In the genomic region with DNA sequence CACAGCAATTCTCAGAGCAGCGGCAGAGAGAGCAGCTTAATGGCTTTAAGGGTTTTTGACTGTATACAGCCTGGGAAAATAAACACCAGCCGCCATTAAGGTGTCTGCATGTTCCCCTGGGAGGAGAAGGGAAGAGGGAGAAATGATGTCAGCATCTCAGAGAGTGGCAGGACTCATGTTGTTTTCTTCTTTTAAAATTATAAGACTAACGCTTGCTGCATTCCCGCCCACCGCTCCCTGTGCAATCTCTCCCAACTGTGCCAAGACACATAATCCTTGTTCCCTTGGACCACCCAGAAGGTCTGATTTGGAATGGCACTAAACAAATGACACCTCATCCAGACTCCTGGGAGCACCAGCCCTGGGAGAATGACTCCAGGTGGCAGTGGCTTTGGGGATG, we compare ENCODE assay signal across 29 cellular contexts. TPM values are rescaled to one million over a fixed set of nuclear protein-coding genes. Genes with fewer than 3 reads are reported as not detected.
A peak's percentile ranks its signal among the peaks of the same experiment; 100 is the strongest.
DNase-seq lines count a peak whose midpoint lies in the region; ATAC-seq and TF ChIP-seq lines count a peak whose summit lies in the region.
"Had no signal": no experiment of that assay in that cellular context is flagged by ENCODE, and none has a peak within 500 bp of the region (broad histone marks: within the 10 kb centered on the region; RNA-seq: fewer than 3 reads in every experiment).

No MANE protein-coding gene starts in this region.

- H3K36me3 ChIP-seq in aorta (ENCODE audit: control insufficient read depth in 1 of 2, insufficient read depth in 2 of 2, low read length in 1 of 2) (no peaks in the 10 kb centered on the region), stomach (no peaks in the 10 kb centered on the region)
- H3K36me3 ChIP-seq: heart right ventricle had no signal

- WGBS in right cardiac atrium: 52% methylated on average over 5 of the region's 5 CpGs
- WGBS in aorta, 2 donors: 7 to 14% methylated on average over 5 of the region's 5 CpGs
- 70 to 80% (median 76%) methylated on average over 5 of the region's 5 CpGs for WGBS in stomach, 5 donors

- no peaks in the 10 kb centered on the region for H3K36me3 Mint-ChIP-seq in mesothelial cell of epicardium
- H3K36me3 Mint-ChIP-seq: activated naive CD8-positive, alpha-beta T cell treated with anti-CD3 and anti-CD28 coated beads, Interleukin-2, amount 10 ng/mL, durations not matched to agents 7 days and 5 days; CD8-positive, alpha-beta memory T cell; T-cell had no signal

- H3K27me3 ChIP-seq in right cardiac atrium (ENCODE audit: control insufficient read depth, insufficient read depth) (no peaks in the 10 kb centered on the region), aorta (ENCODE audit: control insufficient read depth in 1 of 2, insufficient read depth in 2 of 2, low read length in 1 of 2) (peaks cover 0 to 2% of the 10 kb centered on the region in 2 donors), stomach (no peaks in the 10 kb centered on the region)
- H3K27me3 ChIP-seq: heart right ventricle had no signal

- no peaks in the 10 kb centered on the region for H3K9me3 ChIP-seq in right cardiac atrium (ENCODE audit: control insufficient read depth, low read length)
- H3K9me3 ChIP-seq in aorta (ENCODE audit: control insufficient read depth, low read length): no peaks in the 10 kb centered on the region
- no peaks in the 10 kb centered on the region for H3K9me3 ChIP-seq in stomach
- H3K9me3 ChIP-seq: heart right ventricle had no signal

- peaks cover 13% of the 10 kb centered on the region for H3K9me3 Mint-ChIP-seq in mesothelial cell of epicardium
- H3K9me3 Mint-ChIP-seq: activated naive CD8-positive, alpha-beta T cell treated with anti-CD3 and anti-CD28 coated beads, Interleukin-2, amount 10 ng/mL, durations not matched to agents 7 days and 5 days; CD8-positive, alpha-beta memory T cell had no signal

- TF ChIP-seq EP300 in stomach (IDR thresholded peaks at IDR 0.05): no peak

- intact Hi-C loops in right cardiac atrium (cut with DNase I): no loop called here
- intact Hi-C loops in Right ventricle myocardium inferior (cut with DNase I): no loop called here
- intact Hi-C loops in aorta (cut with DNase I): no loop called here
- intact Hi-C loops in stomach (cut with DNase I; ENCODE audit: low total_unique reads): no loop called here

- DNase-seq in right cardiac atrium (peak in 2 of 3 donors; percentile 28 to 60), Right ventricle myocardium inferior (ENCODE audit: missing footprints) (no peak), SK-N-DZ (ENCODE audit: low spot score) (peak; percentile 14), mesothelial cell of epicardium (ENCODE audit: low spot score in 2 of 2, unreplicated experiment in 2 of 2) (no peak), aorta (no peak), NCI-H774 (lab: John Stamatoyannopoulos, UW) (no peak), stomach (no peak)
- DNase-seq: activated CD8-positive, alpha-beta T cell treated with anti-CD3 and anti-CD28 coated beads, Interleukin-2, amount 10 ng/mL, durations not matched to agents 7 days and 5 days; activated effector memory CD4-positive, alpha-beta T cell treated with anti-CD3 and anti-CD28 coated beads, Interleukin-2, amount 50 U/mL, for 16 hours; activated naive CD8-positive, alpha-beta T cell treated with anti-CD3 and anti-CD28 coated beads, Interleukin-2, amount 10 ng/mL, durations not matched to agents 7 days and 5 days; CD8-positive, alpha-beta memory T cell; foreskin fibroblast; heart right ventricle; Karpas-422; left cardiac atrium; mesendoderm; MV-4-11; naive B cell; NCI-H510A; posterior cingulate gyrus; SIG-M5; stimulated activated CD8-positive, alpha-beta memory T cell treated with anti-CD3 and anti-CD28 coated beads, Interleukin-4, amount 100 ng/mL, for 48 hours; T-cell had no signal

- TF ChIP-seq CTCF in mesothelial cell of epicardium (IDR thresholded peaks at IDR 0.05; ENCODE audit: unreplicated experiment) (no peak), stomach (IDR thresholded peaks at IDR 0.05) (no peak)

- TF ChIP-seq POLR2A in stomach (IDR thresholded peaks at IDR 0.05): no peak

- H3K4me1 Mint-ChIP-seq in mesothelial cell of epicardium: peaks cover 32% of the 10 kb centered on the region
- H3K4me1 Mint-ChIP-seq: activated naive CD8-positive, alpha-beta T cell treated with anti-CD3 and anti-CD28 coated beads, Interleukin-2, amount 10 ng/mL, durations not matched to agents 7 days and 5 days; CD8-positive, alpha-beta memory T cell; naive B cell; T-cell had no signal

- ATAC-seq in right cardiac atrium (peak; percentile 51 to 56), Right ventricle myocardium inferior (no peak), aorta (ENCODE audit: low FRiP score) (peak; percentile 57), GM21737 (IDR thresholded peaks at IDR 0.05; ENCODE audit: unreplicated experiment) (no peak)
- ATAC-seq: activated CD4-positive, CD25-positive, alpha-beta regulatory T cell treated with anti-CD3 and anti-CD28 coated beads, Interleukin-2, amount 50 U/mL, for 24 hours; activated CD8-positive, alpha-beta T cell treated with anti-CD3 and anti-CD28 coated beads, Interleukin-2, amount 10 ng/mL, durations not matched to agents 7 days and 5 days; GM12878; HCT116; Panc1; T-cell had no signal

- H3K4me1 ChIP-seq in right cardiac atrium (ENCODE audit: control insufficient read depth, insufficient read depth, low read length) (peaks cover 3% of the 10 kb centered on the region), aorta (ENCODE audit: control insufficient read depth in 1 of 2, insufficient read depth in 2 of 2, low read length in 2 of 2) (peaks cover 0 to 9% of the 10 kb centered on the region in 2 donors), stomach (no peaks in the 10 kb centered on the region)

- H3K27ac Mint-ChIP-seq in mesothelial cell of epicardium: peak overlapping the region; percentile 71
- H3K27ac Mint-ChIP-seq: activated CD8-positive, alpha-beta T cell treated with anti-CD3 and anti-CD28 coated beads, Interleukin-2, amount 10 ng/mL, durations not matched to agents 7 days and 5 days; activated naive CD8-positive, alpha-beta T cell treated with anti-CD3 and anti-CD28 coated beads, Interleukin-2, amount 10 ng/mL, durations not matched to agents 7 days and 5 days; CD8-positive, alpha-beta memory T cell; naive B cell; T-cell had no signal

- H3K4me3 ChIP-seq in right cardiac atrium (ENCODE audit: low read length) (no peak overlapping the region), aorta (ENCODE audit: low read length in 2 of 2) (no peak overlapping the region), stomach (no peak overlapping the region)
- H3K4me3 ChIP-seq: GM12878, heart right ventricle had no signal

- no peak overlapping the region for H3K4me3 Mint-ChIP-seq in mesothelial cell of epicardium
- H3K4me3 Mint-ChIP-seq: activated CD8-positive, alpha-beta T cell treated with anti-CD3 and anti-CD28 coated beads, Interleukin-2, amount 10 ng/mL, durations not matched to agents 7 days and 5 days; activated naive CD8-positive, alpha-beta T cell treated with anti-CD3 and anti-CD28 coated beads, Interleukin-2, amount 10 ng/mL, durations not matched to agents 7 days and 5 days; CD8-positive, alpha-beta memory T cell; naive B cell; T-cell had no signal

- no peaks in the 10 kb centered on the region for H3K27me3 Mint-ChIP-seq in mesothelial cell of epicardium (ENCODE audit: low read depth)

- H3K27ac ChIP-seq in right cardiac atrium (ENCODE audit: low read length): no peak overlapping the region
- H3K27ac ChIP-seq in aorta (ENCODE audit: low read depth in 1 of 2, low read length in 2 of 2): peak overlapping the region in 1 of 2 donors; percentile 12
- no peak overlapping the region for H3K27ac ChIP-seq in stomach
- H3K27ac ChIP-seq: epithelial cell of prostate, heart right ventricle had no signal

RNA-seq across cellular contexts. Expression of gene FAM216B, which starts 27.7 kb away (rescaled TPM):
- total RNA-seq in right cardiac atrium (10 to 100 TPM; 16.4 to 91.9 (median 48.9) TPM), Right ventricle myocardium inferior (3.1 TPM), mesothelial cell of epicardium (not detected in 3 replicates), aorta (not detected), stomach (under 1 TPM in 2 of 5 donors, not detected in 3; under 0.01 to 0.18 TPM)
- polyA plus RNA-seq in right cardiac atrium (10.5 TPM), aorta (not detected), stomach (under 1 TPM in 1 of 3 donors, not detected in 2; 0.03 TPM)
- not detected in 2 replicates for polyA plus RNA-seq in SK-N-DZ (2014; cell fraction: cytosol; rRNA removed)
- not detected in 2 replicates for polyA plus RNA-seq in SK-N-DZ (2014; cell fraction: nucleus; rRNA removed)
- total RNA-seq: activated CD8-positive, alpha-beta T cell treated with anti-CD3 and anti-CD28 coated beads, Interleukin-2, amount 10 ng/mL, durations not matched to agents 7 days and 5 days; activated naive CD8-positive, alpha-beta T cell treated with anti-CD3 and anti-CD28 coated beads, Interleukin-2, amount 10 ng/mL, durations not matched to agents 7 days and 5 days; CD8-positive, alpha-beta memory T cell; GM12878; T-cell had no signal
- polyA plus RNA-seq: CD8-positive, alpha-beta memory T cell; GM12878 had no signal

Comparison
In these comparisons a context has a peak if more than half of its experiments do, and no peak if none do; other contexts are left out.
1. ATAC-seq: peak in right cardiac atrium (2 of 2) and aorta (single experiment); none in Right ventricle myocardium inferior (single experiment) and GM21737 (single experiment).
2. DNase-seq: peak in right cardiac atrium (2 of 3) and SK-N-DZ (single experiment); none in Right ventricle myocardium inferior (single experiment), mesothelial cell of epicardium (0 of 2), aorta (0 of 2), NCI-H774 (single experiment) and stomach (single experiment).